In the genomic region with DNA sequence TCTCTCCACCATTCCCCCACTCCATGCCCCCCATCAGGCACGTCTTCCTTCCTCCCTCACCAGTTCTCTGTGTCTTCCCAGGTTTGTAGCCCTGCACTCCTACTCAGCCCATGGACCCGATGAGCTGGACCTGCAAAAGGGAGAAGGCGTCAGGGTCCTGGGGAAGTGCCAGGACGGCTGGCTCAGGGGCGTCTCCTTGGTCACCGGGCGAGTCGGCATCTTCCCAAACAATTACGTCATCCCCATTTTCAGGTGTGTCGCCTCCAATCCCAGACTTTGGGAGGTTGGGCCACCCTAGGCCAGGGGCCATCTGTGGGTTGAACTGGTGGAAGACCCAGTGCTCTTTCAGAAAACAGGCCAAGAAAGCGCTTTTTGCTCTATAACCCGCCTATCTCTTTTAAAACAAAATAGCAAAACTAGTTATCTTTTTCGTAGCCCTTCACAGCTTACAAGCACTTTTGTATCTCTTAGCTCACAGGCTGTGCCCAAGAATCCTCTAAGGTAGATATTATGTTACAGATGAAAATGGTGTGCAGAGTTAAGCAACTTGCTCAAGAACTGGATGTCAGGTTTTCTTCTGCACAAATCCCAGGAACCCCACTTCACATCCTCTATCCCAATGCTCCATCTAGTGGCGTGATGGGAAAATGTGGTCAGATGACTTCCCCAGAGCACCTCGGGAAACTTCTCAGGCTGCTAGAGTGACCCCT, we compare ENCODE assay signal across 8 cellular contexts. TPM values are rescaled to one million over a fixed set of nuclear protein-coding genes. Genes with fewer than 3 reads are reported as not detected.
A peak's percentile ranks its signal among the peaks of the same experiment; 100 is the strongest.
DNase-seq lines count a peak whose midpoint lies in the region; ATAC-seq and TF ChIP-seq lines count a peak whose summit lies in the region.

No MANE protein-coding gene starts in this region.

- H3K4me3 ChIP-seq in left lung (no peak overlapping the region), upper lobe of left lung (no peak overlapping the region)

- peak; percentile 89 for ATAC-seq in left lung
- ATAC-seq in upper lobe of left lung (ENCODE audit: low FRiP score in 2 of 2) = peak; percentile 55 to 71
- no peak for ATAC-seq in HG03097 (IDR thresholded peaks at IDR 0.05; ENCODE audit: low FRiP score, unreplicated experiment)

- H3K9me3 ChIP-seq in left lung (no peaks in the 10 kb centered on the region), upper lobe of left lung (no peaks in the 10 kb centered on the region)

- H3K27ac ChIP-seq in left lung (no peak overlapping the region), upper lobe of left lung (no peak overlapping the region)

- DNase-seq in EL (peak; percentile 76), HT-29 (ENCODE audit: low spot score) (peak; percentile 89), NOMO-1 (lab: John Stamatoyannopoulos, UW; ENCODE audit: unreplicated experiment in 2 of 2) (peak; percentile 29 to 45), cerebellum (ENCODE audit: low spot score) (peak; percentile 4), left lung (no peak), upper lobe of left lung (peak; percentile 10 to 52), cerebellar nuclear complex (lab: John Stamatoyannopoulos, UW) (no peak)

- no peak for TF ChIP-seq POLR2A in upper lobe of left lung (IDR thresholded peaks at IDR 0.05)

- intact Hi-C loops in left lung (cut with DNase I) = no loop called here

- TF ChIP-seq EP300 in upper lobe of left lung (IDR thresholded peaks at IDR 0.05) = no peak

- peaks cover 0 to 4% of the 10 kb centered on the region in 2 donors for H3K27me3 ChIP-seq in left lung
- H3K27me3 ChIP-seq in upper lobe of left lung = no peaks in the 10 kb centered on the region

- H3K4me1 ChIP-seq in left lung (no peaks in the 10 kb centered on the region), upper lobe of left lung (no peaks in the 10 kb centered on the region)

- TF ChIP-seq CTCF in left lung (IDR thresholded peaks at IDR 0.05) (peak; percentile 51 to 69), upper lobe of left lung (IDR thresholded peaks at IDR 0.05) (peak; percentile 32 to 65 (median 52))

- WGBS in upper lobe of left lung, 2 donors = 71 to 76% methylated on average over 13 to 15 of the region's 15 CpGs

- H3K36me3 ChIP-seq in left lung (no peaks in the 10 kb centered on the region), upper lobe of left lung (no peaks in the 10 kb centered on the region)

RNA-seq across cellular contexts. Expression of a gene that starts 56.2 kb away (rescaled TPM):
- not detected in 2 replicates for total RNA-seq in HT-29 (2014; rRNA removed; shearing (Covaris generic))
- total RNA-seq in cerebellum = not detected
- under 1 TPM in 1 of 2 donors, not detected in 1; 0.47 TPM for total RNA-seq in left lung
- total RNA-seq in upper lobe of left lung = 1 to 10 TPM in 1 of 6 donors, not detected in 5; 1.3 TPM

Comparison
In these comparisons a context has a peak if more than half of its experiments do, and no peak if none do; other contexts are left out.
1. DNase-seq: peak in EL (single experiment), HT-29 (single experiment), NOMO-1 (2 of 2), cerebellum (single experiment) and upper lobe of left lung (2 of 2); none in left lung (0 of 2) and cerebellar nuclear complex (0 of 2).